Comparison of ENCODE assay signal across 2 cellular contexts in the genomic region with DNA sequence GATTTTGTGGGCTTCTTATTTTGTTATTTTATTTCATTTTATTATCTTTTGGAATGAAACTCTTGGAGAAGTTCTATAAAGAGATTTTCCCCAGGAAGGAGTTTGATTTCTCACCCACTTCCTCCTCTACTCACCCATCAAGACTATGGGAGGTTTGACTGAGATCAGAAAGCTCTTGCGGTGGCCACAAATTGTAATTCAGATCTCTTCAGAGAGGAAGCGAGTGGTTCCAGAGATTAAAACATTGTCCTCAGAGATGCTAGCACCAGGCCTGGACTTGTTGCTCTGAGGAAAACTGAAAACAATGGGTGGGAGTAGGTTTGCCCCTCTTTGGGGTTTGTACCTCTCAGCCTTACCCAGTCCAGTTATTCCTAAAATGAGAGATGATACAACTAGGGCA.
TF ChIP-seq lines count a peak whose summit lies in the region.

No MANE protein-coding gene starts in this region.

TF ChIP-seq in GM12878, 131 proteins besides CTCF, POLR2A, EP300 and RAD21:
- TF ChIP-seq SPI1 (IDR thresholded peaks at IDR 0.05; ENCODE audit: borderline replicate concordance, insufficient read depth, low read depth, low read length): peak; percentile 53; the same call in 1 of the 2 replicates
- TF ChIP-seq, protein P1, sequence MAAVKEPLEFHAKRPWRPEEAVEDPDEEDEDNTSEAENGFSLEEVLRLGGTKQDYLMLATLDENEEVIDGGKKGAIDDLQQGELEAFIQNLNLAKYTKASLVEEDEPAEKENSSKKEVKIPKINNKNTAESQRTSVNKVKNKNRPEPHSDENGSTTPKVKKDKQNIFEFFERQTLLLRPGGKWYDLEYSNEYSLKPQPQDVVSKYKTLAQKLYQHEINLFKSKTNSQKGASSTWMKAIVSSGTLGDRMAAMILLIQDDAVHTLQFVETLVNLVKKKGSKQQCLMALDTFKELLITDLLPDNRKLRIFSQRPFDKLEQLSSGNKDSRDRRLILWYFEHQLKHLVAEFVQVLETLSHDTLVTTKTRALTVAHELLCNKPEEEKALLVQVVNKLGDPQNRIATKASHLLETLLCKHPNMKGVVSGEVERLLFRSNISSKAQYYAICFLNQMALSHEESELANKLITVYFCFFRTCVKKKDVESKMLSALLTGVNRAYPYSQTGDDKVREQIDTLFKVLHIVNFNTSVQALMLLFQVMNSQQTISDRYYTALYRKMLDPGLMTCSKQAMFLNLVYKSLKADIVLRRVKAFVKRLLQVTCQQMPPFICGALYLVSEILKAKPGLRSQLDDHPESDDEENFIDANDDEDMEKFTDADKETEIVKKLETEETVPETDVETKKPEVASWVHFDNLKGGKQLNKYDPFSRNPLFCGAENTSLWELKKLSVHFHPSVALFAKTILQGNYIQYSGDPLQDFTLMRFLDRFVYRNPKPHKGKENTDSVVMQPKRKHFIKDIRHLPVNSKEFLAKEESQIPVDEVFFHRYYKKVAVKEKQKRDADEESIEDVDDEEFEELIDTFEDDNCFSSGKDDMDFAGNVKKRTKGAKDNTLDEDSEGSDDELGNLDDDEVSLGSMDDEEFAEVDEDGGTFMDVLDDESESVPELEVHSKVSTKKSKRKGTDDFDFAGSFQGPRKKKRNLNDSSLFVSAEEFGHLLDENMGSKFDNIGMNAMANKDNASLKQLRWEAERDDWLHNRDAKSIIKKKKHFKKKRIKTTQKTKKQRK (IDR thresholded peaks at IDR 0.05; ENCODE audit: low read depth, low read length): no peak

TF ChIP-seq in SK-N-SH, 30 proteins besides CTCF, POLR2A, EP300 and RAD21:
- no peak for TF ChIP-seq RCOR1 (IDR thresholded peaks at IDR 0.05; ENCODE audit: low read length)
- no peak for TF ChIP-seq GATA2 (CRISPR knock-in tag; IDR thresholded peaks at IDR 0.05)
- TF ChIP-seq NRF1 (IDR thresholded peaks at IDR 0.05; ENCODE audit: low read depth, low read length): no peak
- no peak for TF ChIP-seq FOXJ3 (CRISPR knock-in tag; IDR thresholded peaks at IDR 0.05)
- no peak for TF ChIP-seq FOSL2 (IDR thresholded peaks at IDR 0.05; ENCODE audit: borderline replicate concordance, low read depth)
- TF ChIP-seq POLR2AphosphoS5 (IDR thresholded peaks at IDR 0.05; ENCODE audit: low read depth, low read length): no peak
- TF ChIP-seq, protein P2, sequence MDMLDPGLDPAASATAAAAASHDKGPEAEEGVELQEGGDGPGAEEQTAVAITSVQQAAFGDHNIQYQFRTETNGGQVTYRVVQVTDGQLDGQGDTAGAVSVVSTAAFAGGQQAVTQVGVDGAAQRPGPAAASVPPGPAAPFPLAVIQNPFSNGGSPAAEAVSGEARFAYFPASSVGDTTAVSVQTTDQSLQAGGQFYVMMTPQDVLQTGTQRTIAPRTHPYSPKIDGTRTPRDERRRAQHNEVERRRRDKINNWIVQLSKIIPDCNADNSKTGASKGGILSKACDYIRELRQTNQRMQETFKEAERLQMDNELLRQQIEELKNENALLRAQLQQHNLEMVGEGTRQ (IDR thresholded peaks at IDR 0.05; ENCODE audit: borderline replicate concordance, low read depth, low read length): no peak
- TF ChIP-seq, protein P3, sequence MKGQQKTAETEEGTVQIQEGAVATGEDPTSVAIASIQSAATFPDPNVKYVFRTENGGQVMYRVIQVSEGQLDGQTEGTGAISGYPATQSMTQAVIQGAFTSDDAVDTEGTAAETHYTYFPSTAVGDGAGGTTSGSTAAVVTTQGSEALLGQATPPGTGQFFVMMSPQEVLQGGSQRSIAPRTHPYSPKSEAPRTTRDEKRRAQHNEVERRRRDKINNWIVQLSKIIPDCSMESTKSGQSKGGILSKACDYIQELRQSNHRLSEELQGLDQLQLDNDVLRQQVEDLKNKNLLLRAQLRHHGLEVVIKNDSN (IDR thresholded peaks at IDR 0.05; ENCODE audit: borderline replicate concordance, low read depth): no peak
- no peak for TF ChIP-seq JUND (IDR thresholded peaks at IDR 0.05)
- no peak for TF ChIP-seq YY1 (IDR thresholded peaks at IDR 0.05; ENCODE audit: low read depth)
- no peak for TF ChIP-seq NFIC (IDR thresholded peaks at IDR 0.05; ENCODE audit: borderline replicate concordance)
- TF ChIP-seq, protein P4, sequence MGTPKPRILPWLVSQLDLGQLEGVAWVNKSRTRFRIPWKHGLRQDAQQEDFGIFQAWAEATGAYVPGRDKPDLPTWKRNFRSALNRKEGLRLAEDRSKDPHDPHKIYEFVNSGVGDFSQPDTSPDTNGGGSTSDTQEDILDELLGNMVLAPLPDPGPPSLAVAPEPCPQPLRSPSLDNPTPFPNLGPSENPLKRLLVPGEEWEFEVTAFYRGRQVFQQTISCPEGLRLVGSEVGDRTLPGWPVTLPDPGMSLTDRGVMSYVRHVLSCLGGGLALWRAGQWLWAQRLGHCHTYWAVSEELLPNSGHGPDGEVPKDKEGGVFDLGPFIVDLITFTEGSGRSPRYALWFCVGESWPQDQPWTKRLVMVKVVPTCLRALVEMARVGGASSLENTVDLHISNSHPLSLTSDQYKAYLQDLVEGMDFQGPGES (IDR thresholded peaks at IDR 0.05; ENCODE audit: low read depth, low read length): no peak
- TF ChIP-seq, protein P5, sequence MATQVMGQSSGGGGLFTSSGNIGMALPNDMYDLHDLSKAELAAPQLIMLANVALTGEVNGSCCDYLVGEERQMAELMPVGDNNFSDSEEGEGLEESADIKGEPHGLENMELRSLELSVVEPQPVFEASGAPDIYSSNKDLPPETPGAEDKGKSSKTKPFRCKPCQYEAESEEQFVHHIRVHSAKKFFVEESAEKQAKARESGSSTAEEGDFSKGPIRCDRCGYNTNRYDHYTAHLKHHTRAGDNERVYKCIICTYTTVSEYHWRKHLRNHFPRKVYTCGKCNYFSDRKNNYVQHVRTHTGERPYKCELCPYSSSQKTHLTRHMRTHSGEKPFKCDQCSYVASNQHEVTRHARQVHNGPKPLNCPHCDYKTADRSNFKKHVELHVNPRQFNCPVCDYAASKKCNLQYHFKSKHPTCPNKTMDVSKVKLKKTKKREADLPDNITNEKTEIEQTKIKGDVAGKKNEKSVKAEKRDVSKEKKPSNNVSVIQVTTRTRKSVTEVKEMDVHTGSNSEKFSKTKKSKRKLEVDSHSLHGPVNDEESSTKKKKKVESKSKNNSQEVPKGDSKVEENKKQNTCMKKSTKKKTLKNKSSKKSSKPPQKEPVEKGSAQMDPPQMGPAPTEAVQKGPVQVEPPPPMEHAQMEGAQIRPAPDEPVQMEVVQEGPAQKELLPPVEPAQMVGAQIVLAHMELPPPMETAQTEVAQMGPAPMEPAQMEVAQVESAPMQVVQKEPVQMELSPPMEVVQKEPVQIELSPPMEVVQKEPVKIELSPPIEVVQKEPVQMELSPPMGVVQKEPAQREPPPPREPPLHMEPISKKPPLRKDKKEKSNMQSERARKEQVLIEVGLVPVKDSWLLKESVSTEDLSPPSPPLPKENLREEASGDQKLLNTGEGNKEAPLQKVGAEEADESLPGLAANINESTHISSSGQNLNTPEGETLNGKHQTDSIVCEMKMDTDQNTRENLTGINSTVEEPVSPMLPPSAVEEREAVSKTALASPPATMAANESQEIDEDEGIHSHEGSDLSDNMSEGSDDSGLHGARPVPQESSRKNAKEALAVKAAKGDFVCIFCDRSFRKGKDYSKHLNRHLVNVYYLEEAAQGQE (IDR thresholded peaks at IDR 0.05; ENCODE audit: low read depth, low read length): no peak
- no peak for TF ChIP-seq FOXM1 (IDR thresholded peaks at IDR 0.05; ENCODE audit: low read depth)
- TF ChIP-seq CHD2 (IDR thresholded peaks at IDR 0.05; ENCODE audit: low read length, partially characterized antibody): no peak
- TF ChIP-seq TAF1 (IDR thresholded peaks at IDR 0.05; ENCODE audit: borderline replicate concordance, low read depth, low read length): no peak
